ENCODE assay signal across 8 cellular contexts in genomic region chr22:36335621-36336020, GRCh38. TPM values are rescaled to one million over a fixed set of nuclear protein-coding genes. Genes with fewer than 3 reads are reported as not detected.
DNase-seq lines count a peak whose midpoint lies in the region; ATAC-seq and TF ChIP-seq lines count a peak whose summit lies in the region.

No MANE protein-coding gene starts in this region.

- H3K79me1 ChIP-seq in H9 (ENCODE audit: insufficient read depth, low read depth, low read length, poor library complexity, severe bottlenecking) = peaks cover 2% of the 10 kb centered on the region

- peaks cover 3% of the 10 kb centered on the region for H4K20me1 ChIP-seq in H9 (ENCODE audit: control insufficient read depth, insufficient read depth, insufficient read length)

- H3K27me3 ChIP-seq in H9 (ENCODE audit: insufficient read depth, low read length) (no peaks in the 10 kb centered on the region), gastroesophageal sphincter (no peaks in the 10 kb centered on the region), skeletal muscle tissue (ENCODE audit: control insufficient read depth in 3 of 3, insufficient read depth in 3 of 3, low read length in 3 of 3) (no peaks in the 10 kb centered on the region)

- WGBS in H9 (ENCODE audit: extremely low coverage, insufficient read length, low lambda C conversion rate) = no CpG with 5 or more reads among the region's 9 CpGs
- 24% methylated on average over 7 of the region's 9 CpGs; no CpG with 5 or more reads in 1 of the 2 donors for WGBS in gastroesophageal sphincter (ENCODE audit: low coverage in 1 of 2), 2 donors

- H2BK120ac ChIP-seq in H9 (ENCODE audit: low read depth, low read length, poor library complexity, severe bottlenecking) = no peak overlapping the region

- H3K27me3 Mint-ChIP-seq in H9 (ENCODE audit: low read depth) = no peaks in the 10 kb centered on the region

- no peak overlapping the region for H3K23ac ChIP-seq in H9 (ENCODE audit: insufficient read length, low read depth, low read length)

- H3K4ac ChIP-seq in H9 (ENCODE audit: low read depth, low read length) = no peak overlapping the region

- no peak overlapping the region for H2BK12ac ChIP-seq in H9 (ENCODE audit: insufficient read length, low read depth, low read length)

- H2BK15ac ChIP-seq in H9 (ENCODE audit: low read depth, low read length) = no peak overlapping the region

- H3K56ac ChIP-seq in H9 (ENCODE audit: insufficient read length, low read depth, low read length) = no peak overlapping the region

- peaks cover 47 to 90% (median 67%) of the 10 kb centered on the region in 3 experiments for H3K36me3 Mint-ChIP-seq in H9 (ENCODE audit: insufficient read depth in 1 of 3, low read depth in 3 of 3)

- H3K4me1 ChIP-seq in H9 (ENCODE audit: insufficient read depth, low read length) (no peaks in the 10 kb centered on the region; the same call in 1 of the 2 replicates), gastroesophageal sphincter (peaks cover 52 to 100% (median 94%) of the 10 kb centered on the region in 3 donors), skeletal muscle tissue (ENCODE audit: control insufficient read depth in 3 of 3, insufficient read depth in 3 of 3, low read length in 3 of 3) (peaks cover 81 to 91% (median 82%) of the 10 kb centered on the region in 3 donors)

- H3K9ac ChIP-seq in H9 (ENCODE audit: extremely low read depth, insufficient read length, low read length) (no peak overlapping the region), skeletal muscle tissue (ENCODE audit: low read depth in 1 of 3, low read length in 3 of 3) (peak overlapping the region; percentile 27 to 74 (median 59))

- H2BK5ac ChIP-seq in H9 (ENCODE audit: insufficient read length, low read length) = no peak overlapping the region

- H3K18ac ChIP-seq in H9 (ENCODE audit: insufficient read length, low read depth, low read length) = no peak overlapping the region

- no peak for TF ChIP-seq CTCF in H9 (conservative IDR thresholded peaks at IDR 0.05)
- no peak for TF ChIP-seq CTCF in VCaP (conservative IDR thresholded peaks at IDR 0.05)
- no peak for TF ChIP-seq CTCF in gastroesophageal sphincter (IDR thresholded peaks at IDR 0.05)

- H3K4me3 Mint-ChIP-seq in H9 = no peak overlapping the region

- no peaks in the 10 kb centered on the region for H3K23me2 ChIP-seq in H9 (ENCODE audit: insufficient read length, low read depth, low read length, poor library complexity, severe bottlenecking)

- no peak overlapping the region for H3K14ac ChIP-seq in H9 (ENCODE audit: insufficient read depth, low read length)

- H3K36me3 ChIP-seq in gastroesophageal sphincter = peaks cover 0 to 61% of the 10 kb centered on the region in 2 donors
- H3K36me3 ChIP-seq in skeletal muscle tissue (ENCODE audit: control insufficient read depth in 3 of 3, insufficient read depth in 3 of 3, low read length in 3 of 3) = peaks cover 25 to 47% (median 35%) of the 10 kb centered on the region in 3 donors

- H3K4me2 ChIP-seq in H9 (ENCODE audit: insufficient read depth, insufficient read length, low read length) = no peak overlapping the region

- no peaks in the 10 kb centered on the region for H3K9me3 Mint-ChIP-seq in H9

- H4K8ac ChIP-seq in H9 (replicated peaks; ENCODE audit: insufficient read length, low read depth, low read length) = no peak overlapping the region

- H3K4me3 ChIP-seq in gastroesophageal sphincter = no peak overlapping the region
- H3K4me3 ChIP-seq in skeletal muscle tissue (ENCODE audit: low read length in 3 of 3) = peak overlapping the region in 1 of 3 donors; percentile 41

- DNase-seq in H9 (no peak), KG1 (lab: John Stamatoyannopoulos, UW) (no peak), GM19240 (ENCODE audit: insufficient read length, low spot score) (no peak), 8988T (no peak), NCI-H187 (lab: John Stamatoyannopoulos, UW) (no peak)

- H4K5ac ChIP-seq in H9 (ENCODE audit: insufficient read length, low read depth, low read length) = no peak overlapping the region

- peaks cover 2% of the 10 kb centered on the region; the same call in 1 of the 2 replicates for H3K79me2 ChIP-seq in H9 (ENCODE audit: insufficient read depth, low read length)

- TF ChIP-seq EP300 in gastroesophageal sphincter (IDR thresholded peaks at IDR 0.05) = no peak

- peak overlapping the region; percentile 55 to 98 (median 98); a peak in 5 of 7 replicates for H3K27ac Mint-ChIP-seq in H9

- H2BK20ac ChIP-seq in H9 (ENCODE audit: low read depth, low read length, poor library complexity, severe bottlenecking) = no peak overlapping the region

- no peak overlapping the region for H2AK5ac ChIP-seq in H9 (ENCODE audit: insufficient read length, low read length)

- no peak overlapping the region for H4K91ac ChIP-seq in H9 (ENCODE audit: insufficient read length, low read depth, low read length)

- no peaks in the 10 kb centered on the region for H3K9me3 ChIP-seq in H9 (ENCODE audit: control insufficient read depth, low read depth, low read length)
- no peaks in the 10 kb centered on the region for H3K9me3 ChIP-seq in gastroesophageal sphincter
- H3K9me3 ChIP-seq in skeletal muscle tissue (ENCODE audit: control insufficient read depth in 3 of 3, low read length in 3 of 3) = no peaks in the 10 kb centered on the region

- TF ChIP-seq POLR2A in gastroesophageal sphincter (IDR thresholded peaks at IDR 0.05) = no peak

- peaks cover 59 to 63% of the 10 kb centered on the region in 2 experiments for H3K4me1 Mint-ChIP-seq in H9

- no peak overlapping the region for H2AFZ ChIP-seq in H9 (ENCODE audit: low read length)

- no peak overlapping the region for H3T11ph ChIP-seq in H9 (ENCODE audit: low read length)

- no peak for ATAC-seq in gastroesophageal sphincter

- H3K27ac ChIP-seq in H9 (ENCODE audit: insufficient read length, low read depth, low read length) = no peak overlapping the region
- H3K27ac ChIP-seq in VCaP = peak overlapping the region; percentile 83
- H3K27ac ChIP-seq in gastroesophageal sphincter = peak overlapping the region; percentile 99 to 100 (median 100)
- H3K27ac ChIP-seq in skeletal muscle tissue (ENCODE audit: low read depth, low read length) = peak overlapping the region; percentile 92

RNA-seq across cellular contexts. Expression of gene MYH9, which starts 52.1 kb away (rescaled TPM):
- total RNA-seq in H9 (2021) (243 and 266 TPM in 2 replicates), gastroesophageal sphincter (100 to 1,000 TPM; 304 to 366 (median 322) TPM), skeletal muscle tissue (111 TPM)
